Comparison of ENCODE assay signal across 22 cellular contexts in genomic region chr6:167470836-167471547, GRCh38.
"Had no signal": no experiment of that assay in that cellular context is flagged by ENCODE, and none has a peak within 500 bp of the region (broad histone marks: within the 10 kb centered on the region; RNA-seq: fewer than 3 reads in every experiment).

No MANE protein-coding gene starts in this region.

- H3K27me3 ChIP-seq: body of pancreas, cardiac muscle cell, foreskin keratinocyte, hepatocyte, sigmoid colon, upper lobe of left lung had no signal

- H3K4me1 ChIP-seq: body of pancreas, foreskin keratinocyte had no signal

- DNase-seq: activated CD4-positive, alpha-beta memory T cell treated with anti-CD3 and anti-CD28 coated beads, Interleukin-2, amount 10 ng/mL, durations not matched to agents 7 days and 5 days; activated CD4-positive, alpha-beta T cell treated with anti-CD3 and anti-CD28 coated beads, Interleukin-2, amount 10 ng/mL, durations not matched to agents 24 days and 14 days; activated gamma-delta T cell treated with Interleukin-2 at 50 U/mL for 16 hours; activated T-cell treated with anti-CD3 and anti-CD28 coated beads, Interleukin-2, amount 50 U/mL, for 72 hours; body of pancreas; effector CD4-positive, alpha-beta T cell; erythroblast; foreskin keratinocyte; immature natural killer cell; sigmoid colon; stimulated activated CD4-positive, alpha-beta T cell treated with anti-CD3 and anti-CD28 coated beads, Interleukin-15, amount 100 ng/mL, for 24 hours; stimulated activated naive B cell treated with anti-CD40 and anti-IgM and Interleukin-4, amounts not matched to agents 10 μg/mL and 1 μg/mL and 100 μg/mL, for 72 hours; SW 1271; T-helper 17 cell had no signal

- H3K4me1 Mint-ChIP-seq: activated CD4-positive, alpha-beta memory T cell treated with anti-CD3 and anti-CD28 coated beads, Interleukin-2, amount 10 ng/mL, durations not matched to agents 7 days and 5 days; activated naive CD4-positive, alpha-beta T cell treated with anti-CD3 and anti-CD28 coated beads, Interleukin-2, amount 50 U/mL, for 24 hours; immature natural killer cell; memory B cell; stimulated activated naive B cell treated with anti-CD40 and anti-IgM and Interleukin-4, amounts not matched to agents 10 μg/mL and 1 μg/mL and 100 μg/mL, for 72 hours had no signal

- H3K36me3 Mint-ChIP-seq: activated naive CD4-positive, alpha-beta T cell treated with anti-CD3 and anti-CD28 coated beads, Interleukin-2, amount 50 U/mL, for 24 hours; immature natural killer cell; memory B cell; stimulated activated naive B cell treated with anti-CD40 and anti-IgM and Interleukin-4, amounts not matched to agents 10 μg/mL and 1 μg/mL and 100 μg/mL, for 72 hours had no signal

- H2AFZ ChIP-seq: hepatocyte had no signal

- H3K27ac ChIP-seq: body of pancreas, cardiac muscle cell, foreskin keratinocyte, hepatocyte, sigmoid colon, upper lobe of left lung had no signal

- H3K4me3 Mint-ChIP-seq: activated CD4-positive, alpha-beta memory T cell treated with anti-CD3 and anti-CD28 coated beads, Interleukin-2, amount 10 ng/mL, durations not matched to agents 7 days and 5 days; activated CD4-positive, alpha-beta T cell treated with anti-CD3 and anti-CD28 coated beads, Interleukin-2, amount 10 ng/mL, durations not matched to agents 24 days and 14 days; activated naive CD4-positive, alpha-beta T cell treated with anti-CD3 and anti-CD28 coated beads, Interleukin-2, amount 50 U/mL, for 24 hours; activated T-cell treated with anti-CD3 and anti-CD28 coated beads, Interleukin-2, amount 50 U/mL, for 72 hours; dendritic cell treated with granulocyte-macrophage colony-stimulating factor and Interleukin-4, amounts not matched to agents 40 ng/mL and 50 ng/mL, for 4 days; immature natural killer cell; memory B cell; neural crest cell; stimulated activated naive B cell treated with anti-CD40 and anti-IgM and Interleukin-4, amounts not matched to agents 10 μg/mL and 1 μg/mL and 100 μg/mL, for 72 hours; T-helper 17 cell had no signal

- H3K27me3 Mint-ChIP-seq: activated CD4-positive, alpha-beta memory T cell treated with anti-CD3 and anti-CD28 coated beads, Interleukin-2, amount 10 ng/mL, durations not matched to agents 7 days and 5 days; activated CD4-positive, alpha-beta T cell treated with anti-CD3 and anti-CD28 coated beads, Interleukin-2, amount 10 ng/mL, durations not matched to agents 24 days and 14 days; activated naive CD4-positive, alpha-beta T cell treated with anti-CD3 and anti-CD28 coated beads, Interleukin-2, amount 50 U/mL, for 24 hours; dendritic cell treated with granulocyte-macrophage colony-stimulating factor and Interleukin-4, amounts not matched to agents 40 ng/mL and 50 ng/mL, for 4 days had no signal

- H3K9me3 ChIP-seq: body of pancreas, sigmoid colon, upper lobe of left lung had no signal

- H3K36me3 ChIP-seq: cardiac muscle cell, sigmoid colon, upper lobe of left lung had no signal

- H3K27ac Mint-ChIP-seq: activated CD4-positive, alpha-beta memory T cell treated with anti-CD3 and anti-CD28 coated beads, Interleukin-2, amount 10 ng/mL, durations not matched to agents 7 days and 5 days; activated CD4-positive, alpha-beta T cell treated with anti-CD3 and anti-CD28 coated beads, Interleukin-2, amount 10 ng/mL, durations not matched to agents 24 days and 14 days; activated naive CD4-positive, alpha-beta T cell treated with anti-CD3 and anti-CD28 coated beads, Interleukin-2, amount 50 U/mL, for 24 hours; activated T-cell treated with anti-CD3 and anti-CD28 coated beads, Interleukin-2, amount 50 U/mL, for 72 hours; dendritic cell treated with granulocyte-macrophage colony-stimulating factor and Interleukin-4, amounts not matched to agents 40 ng/mL and 50 ng/mL, for 4 days; immature natural killer cell; memory B cell; stimulated activated naive B cell treated with anti-CD40 and anti-IgM and Interleukin-4, amounts not matched to agents 10 μg/mL and 1 μg/mL and 100 μg/mL, for 72 hours; T-helper 17 cell had no signal

- H3K9me3 Mint-ChIP-seq: activated CD4-positive, alpha-beta memory T cell treated with anti-CD3 and anti-CD28 coated beads, Interleukin-2, amount 10 ng/mL, durations not matched to agents 7 days and 5 days; activated CD4-positive, alpha-beta T cell treated with anti-CD3 and anti-CD28 coated beads, Interleukin-2, amount 10 ng/mL, durations not matched to agents 24 days and 14 days; activated naive CD4-positive, alpha-beta T cell treated with anti-CD3 and anti-CD28 coated beads, Interleukin-2, amount 50 U/mL, for 24 hours; activated T-cell treated with anti-CD3 and anti-CD28 coated beads, Interleukin-2, amount 50 U/mL, for 72 hours; dendritic cell treated with granulocyte-macrophage colony-stimulating factor and Interleukin-4, amounts not matched to agents 40 ng/mL and 50 ng/mL, for 4 days; immature natural killer cell; memory B cell; neural crest cell; stimulated activated naive B cell treated with anti-CD40 and anti-IgM and Interleukin-4, amounts not matched to agents 10 μg/mL and 1 μg/mL and 100 μg/mL, for 72 hours had no signal

- H3K4me2 ChIP-seq: hepatocyte, smooth muscle cell had no signal

- H3K4me3 ChIP-seq: body of pancreas, cardiac muscle cell, hepatocyte, sigmoid colon, smooth muscle cell, upper lobe of left lung had no signal

- ATAC-seq: activated T-cell treated with anti-CD3 and anti-CD28 coated beads, Interleukin-2, amount 50 U/mL, for 72 hours; body of pancreas; foreskin keratinocyte; stimulated activated naive B cell treated with anti-CD40 and anti-IgM and Interleukin-4, amounts not matched to agents 10 μg/mL and 1 μg/mL and 100 μg/mL, for 72 hours; T-helper 17 cell had no signal

- H3K79me2 ChIP-seq: hepatocyte had no signal
